27 cellular contexts compared by ENCODE assay signal in genomic region chr7:100861616-100861985, GRCh38.
"Had no signal": no experiment of that assay in that cellular context is flagged by ENCODE, and none has a peak within 500 bp of the region (broad histone marks: within the 10 kb centered on the region; RNA-seq: fewer than 3 reads in every experiment).

No MANE protein-coding gene starts in this region.

- DNase-seq: IMR-90, Karpas-422, KG1, MG63, NCI-H1092, NCI-H1105 treated with DMSO at 0.1 percent for 48 hours, NCI-H1417 treated with DMSO at 0.1 percent for 48 hours, NCI-H146, NCI-H1694 treated with DMSO at 0.1 percent for 48 hours, NCI-H1930, NCI-H2081, NCI-H2107, NCI-H226, NCI-H446, NCI-H510A, NCI-H524 treated with DMSO at 0.1 percent for 48 hours, NCI-H69, NCI-H774, OCI-M1, RPMI8226, SHP77, SW 1271, T-cell had no signal

- H3K27me3 ChIP-seq: MG63 had no signal

- H3K27ac ChIP-seq: HL-60 had no signal

- H3K4me2 ChIP-seq: SK-N-SH had no signal

- H3K9me3 ChIP-seq: MG63, SK-N-SH had no signal

- H3K9ac ChIP-seq: SK-N-SH had no signal

- H3K4me3 ChIP-seq: MG63 had no signal

- H3K36me3 ChIP-seq: MG63 had no signal

- FAIRE-seq: HepG2, RCC 7860 had no signal

- H3K9me2 ChIP-seq: SK-N-SH had no signal
